Comparison of ENCODE assay signal across 10 cellular contexts in genomic region chr7:22147113-22147512, GRCh38.
DNase-seq lines count a peak whose midpoint lies in the region; ATAC-seq, FAIRE-seq and TF ChIP-seq lines count a peak whose summit lies in the region.
"Had no signal": no experiment of that assay in that cellular context is flagged by ENCODE, and none has a peak within 500 bp of the region (broad histone marks: within the 10 kb centered on the region; RNA-seq: fewer than 3 reads in every experiment).

No MANE protein-coding gene starts in this region.

- DNase-seq in AG09309 (ENCODE audit: low read depth) (no peak), astrocyte of the hippocampus (ENCODE audit: low read depth, low spot score) (peak; percentile 41), naive B cell (peak; percentile 17), erythroblast (lab: John Stamatoyannopoulos, UW) (no peak), urothelium cell line (ENCODE audit: low spot score) (no peak)
- no peak for DNase-seq in activated CD4-positive, alpha-beta T cell treated with anti-CD3 and anti-CD28 coated beads for 48 hours
- DNase-seq: activated T-cell treated with anti-CD3 and anti-CD28 coated beads, Interleukin-2, amount 50 U/mL, for 24 hours; lower lobe of right lung had no signal

- H3K27ac Mint-ChIP-seq in naive B cell, result peak overlapping the region in 2 of 6 donors; percentile 4 to 71
- H3K27ac Mint-ChIP-seq: activated T-cell treated with anti-CD3 and anti-CD28 coated beads, Interleukin-2, amount 50 U/mL, for 24 hours had no signal

- TF ChIP-seq POLR2A in erythroblast (IDR thresholded peaks at IDR 0.05; ENCODE audit: low read length), result no peak

- no peaks in the 10 kb centered on the region for H3K9me3 Mint-ChIP-seq in naive B cell
- H3K9me3 Mint-ChIP-seq: activated T-cell treated with anti-CD3 and anti-CD28 coated beads, Interleukin-2, amount 50 U/mL, for 24 hours had no signal

- ATAC-seq in GM18861 (IDR thresholded peaks at IDR 0.05; ENCODE audit: unreplicated experiment) (peak; percentile 64), naive B cell (ENCODE audit: low read depth in 2 of 2) (peak in 1 of 2 donors; percentile 90), GM18517 (IDR thresholded peaks at IDR 0.05; ENCODE audit: unreplicated experiment) (no peak)

- no peak for TF ChIP-seq CTCF in AG09309 (IDR thresholded peaks at IDR 0.05; ENCODE audit: control insufficient read depth, insufficient read depth, low read depth, low read length, missing control alignments)

- peaks cover 0 to 15% (median 12%) of the 10 kb centered on the region in 3 donors for H3K4me1 Mint-ChIP-seq in naive B cell

- H3K4me3 ChIP-seq in AG09309 (ENCODE audit: control insufficient read depth, low read depth, low read length), result peak overlapping the region; percentile 10
- H3K4me3 ChIP-seq: lower lobe of right lung had no signal

- peaks cover 6 to 13% of the 10 kb centered on the region in 2 donors for H3K36me3 Mint-ChIP-seq in naive B cell

- FAIRE-seq in urothelium cell line (lab: Jason Lieb, UNC), result no peak

- peak overlapping the region in 5 of 8 donors; percentile 72 to 88 (median 73) for H3K4me3 Mint-ChIP-seq in naive B cell
- H3K4me3 Mint-ChIP-seq: activated T-cell treated with anti-CD3 and anti-CD28 coated beads, Interleukin-2, amount 50 U/mL, for 24 hours had no signal

- no peaks in the 10 kb centered on the region for H3K27me3 Mint-ChIP-seq in naive B cell

Comparison
In these comparisons a context has a peak if more than half of its experiments do, and no peak if none do; other contexts are left out.
1. DNase-seq: peak in astrocyte of the hippocampus (single experiment) and naive B cell (single experiment); none in AG09309 (single experiment), erythroblast (0 of 2), urothelium cell line (single experiment) and activated CD4-positive, alpha-beta T cell treated with anti-CD3 and anti-CD28 coated beads for 48 hours (single experiment).